In the genomic region with DNA sequence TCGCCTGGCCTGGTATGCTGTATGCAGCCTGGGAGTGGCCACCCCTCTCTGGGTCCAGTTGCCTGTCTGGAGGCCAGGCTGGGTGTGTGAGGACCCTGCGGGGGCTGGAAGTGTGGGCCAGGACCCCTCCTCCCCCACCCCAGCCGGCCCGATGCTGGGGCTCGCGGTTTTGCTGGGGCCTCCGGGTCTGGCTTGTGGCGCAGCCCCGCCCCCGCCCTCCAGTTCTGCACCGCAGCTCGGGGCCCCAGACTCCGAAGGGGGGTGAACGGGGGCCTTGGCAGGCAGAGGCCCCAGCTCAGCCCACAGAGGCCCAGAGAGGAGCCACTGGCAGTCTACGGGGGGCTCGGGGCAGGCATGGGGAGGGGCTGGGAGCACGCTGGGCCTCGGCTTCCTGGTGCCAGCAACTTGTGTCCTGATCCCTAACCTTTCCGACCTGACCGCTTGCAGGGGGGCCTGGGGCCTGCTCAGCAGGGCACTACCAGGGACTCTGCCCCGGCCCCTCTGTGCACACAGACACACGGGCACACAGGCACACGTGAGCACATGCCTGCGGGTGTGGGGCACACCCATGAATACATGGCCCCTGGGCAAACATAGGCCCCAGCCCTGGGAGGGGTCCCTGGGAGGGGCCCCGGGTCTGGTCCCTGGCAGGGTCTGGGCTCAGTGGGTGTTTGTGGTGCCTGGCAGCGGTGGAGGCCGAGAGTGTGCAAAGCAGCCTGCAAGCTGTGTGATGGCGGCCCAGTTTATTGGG, we compare ENCODE assay signal across 1 cellular context.
TF ChIP-seq lines count a peak whose summit lies in the region.

No MANE protein-coding gene starts in this region.

TF ChIP-seq in K562, 482 proteins besides CTCF, POLR2A, EP300 and RAD21:
- TF ChIP-seq ZBTB7A (IDR thresholded peaks at IDR 0.05; ENCODE audit: borderline replicate concordance, control insufficient read depth, low read depth, low read length) (peak; percentile 53; the same call in 1 of the 2 replicates), MAZ (CRISPR knock-in tag; conservative IDR thresholded peaks at IDR 0.05 in 1 of 2, IDR thresholded peaks at IDR 0.05 in 1 of 2) (peak in 1 of 2 experiments; percentile 53; a peak in 2 of 4 replicates), EGR1 (conservative IDR thresholded peaks at IDR 0.05) (peak; percentile 60), FIP1L1 (IDR thresholded peaks at IDR 0.05; ENCODE audit: low read depth, low read length, poor library complexity, severe bottlenecking) (no peak)
- TF ChIP-seq, protein P1, sequence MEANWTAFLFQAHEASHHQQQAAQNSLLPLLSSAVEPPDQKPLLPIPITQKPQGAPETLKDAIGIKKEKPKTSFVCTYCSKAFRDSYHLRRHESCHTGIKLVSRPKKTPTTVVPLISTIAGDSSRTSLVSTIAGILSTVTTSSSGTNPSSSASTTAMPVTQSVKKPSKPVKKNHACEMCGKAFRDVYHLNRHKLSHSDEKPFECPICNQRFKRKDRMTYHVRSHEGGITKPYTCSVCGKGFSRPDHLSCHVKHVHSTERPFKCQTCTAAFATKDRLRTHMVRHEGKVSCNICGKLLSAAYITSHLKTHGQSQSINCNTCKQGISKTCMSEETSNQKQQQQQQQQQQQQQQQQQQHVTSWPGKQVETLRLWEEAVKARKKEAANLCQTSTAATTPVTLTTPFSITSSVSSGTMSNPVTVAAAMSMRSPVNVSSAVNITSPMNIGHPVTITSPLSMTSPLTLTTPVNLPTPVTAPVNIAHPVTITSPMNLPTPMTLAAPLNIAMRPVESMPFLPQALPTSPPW (CRISPR knock-in tag; IDR thresholded peaks at IDR 0.05) = peak; percentile 78
- TF ChIP-seq, protein P2, sequence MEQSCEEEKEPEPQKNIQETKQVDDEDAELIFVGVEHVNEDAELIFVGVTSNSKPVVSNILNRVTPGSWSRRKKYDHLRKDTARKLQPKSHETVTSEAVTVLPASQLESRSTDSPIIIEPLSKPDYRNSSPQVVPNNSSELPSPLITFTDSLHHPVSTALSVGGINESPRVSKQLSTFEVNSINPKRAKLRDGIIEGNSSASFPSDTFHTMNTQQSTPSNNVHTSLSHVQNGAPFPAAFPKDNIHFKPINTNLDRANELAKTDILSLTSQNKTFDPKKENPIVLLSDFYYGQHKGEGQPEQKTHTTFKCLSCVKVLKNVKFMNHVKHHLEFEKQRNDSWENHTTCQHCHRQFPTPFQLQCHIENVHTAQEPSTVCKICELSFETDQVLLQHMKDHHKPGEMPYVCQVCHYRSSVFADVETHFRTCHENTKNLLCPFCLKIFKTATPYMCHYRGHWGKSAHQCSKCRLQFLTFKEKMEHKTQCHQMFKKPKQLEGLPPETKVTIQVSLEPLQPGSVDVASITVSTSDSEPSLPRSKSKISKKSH (CRISPR knock-in tag; IDR thresholded peaks at IDR 0.05) = no peak
TF ChIP-seq in K562: peak in this region for 4.
